ENCODE assay signal across 8 cellular contexts in genomic region chr11:47426062-47426956, GRCh38. TPM values are rescaled to one million over a fixed set of nuclear protein-coding genes. Genes with fewer than 3 reads are reported as not detected.
A peak's percentile ranks its signal among the peaks of the same experiment; 100 is the strongest.
DNase-seq lines count a peak whose midpoint lies in the region; ATAC-seq and TF ChIP-seq lines count a peak whose summit lies in the region.

Gene PSMC3 (minus strand): TSS chr11:47426439. CDS start chr11:47426279, 160 bp downstream.

- TF ChIP-seq CTCF in VCaP (conservative IDR thresholded peaks at IDR 0.05) (no peak), breast epithelium (IDR thresholded peaks at IDR 0.05) (no peak)

- H3K27ac ChIP-seq in ACC112 (ENCODE audit: low read depth, low read length) (peak within 1 kb of the TSS; percentile 84), VCaP (peak within 1 kb of the TSS; percentile 91), breast epithelium (peak within 1 kb of the TSS; percentile 94 to 96), iPS-20b (ENCODE audit: low read length) (peak within 1 kb of the TSS; percentile 26), skin epidermis (peak within 1 kb of the TSS; percentile 65 to 99 (median 95))

- H3K27me3 ChIP-seq in ACC112 (ENCODE audit: insufficient read depth, low read length) (no peaks in the 10 kb centered on the region), breast epithelium (no peaks in the 10 kb centered on the region), iPS-20b (ENCODE audit: insufficient read depth, low read length) (no peaks in the 10 kb centered on the region)

- DNase-seq in NCI-H2196 treated with DMSO at 0.1 percent for 48 hours (lab: John Stamatoyannopoulos, UW; ENCODE audit: unreplicated experiment) (peak; percentile 97), breast epithelium (ENCODE audit: low spot score in 2 of 2) (peak; percentile 98 to 99)

- H3K9ac ChIP-seq in iPS-20b (ENCODE audit: low read depth, low read length), result peak within 1 kb of the TSS; percentile 97

- intact Hi-C loops in breast epithelium (cut with DNase I; ENCODE audit: low total_unique reads), result no loop called here

- H3K36me3 ChIP-seq in ACC112 (ENCODE audit: insufficient read depth, low read length) (peaks cover 18% of the 10 kb centered on the region; the same call in 1 of the 2 replicates), breast epithelium (no peaks in the 10 kb centered on the region), iPS-20b (ENCODE audit: insufficient read depth, low read depth, low read length) (peaks cover 41% of the 10 kb centered on the region)

- ATAC-seq in GM18870 (IDR thresholded peaks at IDR 0.05; ENCODE audit: unreplicated experiment) (peak; percentile 74), HG03135 (IDR thresholded peaks at IDR 0.05; ENCODE audit: unreplicated experiment) (peak; percentile 93)

- peak within 1 kb of the TSS; percentile 87 for H2AFZ ChIP-seq in ACC112 (ENCODE audit: low read length, unreplicated experiment)

- peak; percentile 74 for TF ChIP-seq POLR2A in breast epithelium (IDR thresholded peaks at IDR 0.05)

- H3K9me3 ChIP-seq in breast epithelium (no peaks in the 10 kb centered on the region), iPS-20b (ENCODE audit: insufficient read depth, low read depth, low read length) (no peaks in the 10 kb centered on the region)

- peaks cover 11% of the 10 kb centered on the region for H3K4me1 ChIP-seq in ACC112 (ENCODE audit: control insufficient read depth, insufficient read depth, low read length, unreplicated experiment)
- H3K4me1 ChIP-seq in breast epithelium, result peaks cover 4 to 9% of the 10 kb centered on the region in 2 donors
- H3K4me1 ChIP-seq in iPS-20b (ENCODE audit: insufficient read depth, low read length), result 0 out of 2 replicates have a peak, but pooled peaks cover 3% of the 10 kb centered on the region

- H3K4me3 ChIP-seq in ACC112 (ENCODE audit: low read depth, low read length), result peak within 1 kb of the TSS; percentile 90
- H3K4me3 ChIP-seq in breast epithelium, result peak within 1 kb of the TSS; percentile 84 to 95 (median 91)
- H3K4me3 ChIP-seq in iPS-20b (ENCODE audit: low read length), result peak within 1 kb of the TSS; percentile 88
- H3K4me3 ChIP-seq in skin epidermis, result peak within 1 kb of the TSS; percentile 62 to 98 (median 96)

- H3K79me2 ChIP-seq in ACC112 (ENCODE audit: control insufficient read depth, insufficient read depth, low read length, unreplicated experiment), result peaks cover 27% of the 10 kb centered on the region

RNA-seq across cellular contexts. Expression of gene PSMC3, which starts in this region (rescaled TPM):
- 100 to 1,000 TPM in 2 of 3 donors, 10 to 100 TPM in 1; 98.5 to 168 (median 144) TPM for total RNA-seq in breast epithelium

Comparison
In these comparisons a context has a peak if more than half of its experiments do, and no peak if none do; other contexts are left out.
1. Peak in every context shown above with its lines: DNase-seq, ATAC-seq, H3K4me3 ChIP-seq and H3K27ac ChIP-seq.
2. H3K27ac ChIP-seq: peak in every context shown above with its lines; median percentile 95 in breast epithelium; 95 in skin epidermis; 91 in VCaP; 84 in ACC112; 26 in iPS-20b.